Comparison of ENCODE assay signal across 31 cellular contexts in genomic region chr9:120765910-120766309, GRCh38. TPM values are rescaled to one million over a fixed set of nuclear protein-coding genes. Genes with fewer than 3 reads are reported as not detected.
DNase-seq lines count a peak whose midpoint lies in the region; ATAC-seq, FAIRE-seq and TF ChIP-seq lines count a peak whose summit lies in the region.
"Had no signal": no experiment of that assay in that cellular context is flagged by ENCODE, and none has a peak within 500 bp of the region (broad histone marks: within the 10 kb centered on the region; RNA-seq: fewer than 3 reads in every experiment).

No MANE protein-coding gene starts in this region.

- no peak overlapping the region for H3K4me3 ChIP-seq in CD4-positive, alpha-beta memory T cell (ENCODE audit: low read length in 2 of 2)
- H3K4me3 ChIP-seq in mesendoderm (ENCODE audit: low read length), result no peak overlapping the region
- no peak overlapping the region for H3K4me3 ChIP-seq in PC-9
- no peak overlapping the region for H3K4me3 ChIP-seq in kidney (ENCODE audit: low read length in 2 of 2)
- H3K4me3 ChIP-seq: adrenal gland, HAP-1, left ventricle myocardium inferior, psoas muscle, sigmoid colon, transverse colon had no signal

- H3K4me1 ChIP-seq in CD4-positive, alpha-beta memory T cell (ENCODE audit: insufficient read depth, low read length), result no peaks in the 10 kb centered on the region
- H3K4me1 ChIP-seq in mesendoderm (ENCODE audit: control insufficient read depth, low read depth, low read length), result no peaks in the 10 kb centered on the region
- peaks cover 35% of the 10 kb centered on the region for H3K4me1 ChIP-seq in PC-9 (replicated peaks; ENCODE audit: insufficient read depth)
- H3K4me1 ChIP-seq in kidney (ENCODE audit: control insufficient read depth in 1 of 2, insufficient read depth in 1 of 2, low read depth in 1 of 2, low read length in 2 of 2), result no peaks in the 10 kb centered on the region
- H3K4me1 ChIP-seq: HAP-1, psoas muscle, sigmoid colon, transverse colon had no signal

- H3K56ac ChIP-seq in mesendoderm (ENCODE audit: low read length), result no peak overlapping the region

- no peak overlapping the region for H3K23ac ChIP-seq in mesendoderm (ENCODE audit: low read length)

- no peaks in the 10 kb centered on the region; the same call in 1 of the 2 replicates for H4K20me1 ChIP-seq in PC-9 (ENCODE audit: insufficient read depth)

- no peak overlapping the region for H3K4ac ChIP-seq in mesendoderm (ENCODE audit: low read depth, low read length)

- peaks cover 12% of the 10 kb centered on the region for H3K4me1 Mint-ChIP-seq in activated T-cell treated with anti-CD3 and anti-CD28 coated beads, Interleukin-2, amount 50 U/mL, for 72 hours (ENCODE audit: low read depth)
- H3K4me1 Mint-ChIP-seq in CD4-positive, alpha-beta memory T cell, result peaks cover 0 to 7% (median 4%) of the 10 kb centered on the region in 4 donors
- peaks cover 34% of the 10 kb centered on the region for H3K4me1 Mint-ChIP-seq in activated CD8-positive, alpha-beta T cell treated with anti-CD3 and anti-CD28 coated beads, Interleukin-2, amount 10 ng/mL, durations not matched to agents 7 days and 5 days (ENCODE audit: low read depth)

- H2BK15ac ChIP-seq in mesendoderm (replicated peaks; ENCODE audit: low read depth), result no peak overlapping the region

- no peaks in the 10 kb centered on the region for H3K9me3 Mint-ChIP-seq in activated T-cell treated with anti-CD3 and anti-CD28 coated beads, Interleukin-2, amount 50 U/mL, for 72 hours
- no peaks in the 10 kb centered on the region for H3K9me3 Mint-ChIP-seq in CD4-positive, alpha-beta memory T cell
- no peaks in the 10 kb centered on the region for H3K9me3 Mint-ChIP-seq in activated CD8-positive, alpha-beta T cell treated with anti-CD3 and anti-CD28 coated beads, Interleukin-2, amount 10 ng/mL, durations not matched to agents 7 days and 5 days (ENCODE audit: insufficient read depth)
- H3K9me3 Mint-ChIP-seq: dendritic cell treated with granulocyte-macrophage colony-stimulating factor and Interleukin-4, amounts not matched to agents 40 ng/mL and 50 ng/mL, for 4 days had no signal

- H3K4me3 Mint-ChIP-seq in activated T-cell treated with anti-CD3 and anti-CD28 coated beads, Interleukin-2, amount 50 U/mL, for 72 hours, result no peak overlapping the region
- peak overlapping the region in 1 of 8 donors; percentile 66 for H3K4me3 Mint-ChIP-seq in CD4-positive, alpha-beta memory T cell
- no peak overlapping the region for H3K4me3 Mint-ChIP-seq in activated CD8-positive, alpha-beta T cell treated with anti-CD3 and anti-CD28 coated beads, Interleukin-2, amount 10 ng/mL, durations not matched to agents 7 days and 5 days
- H3K4me3 Mint-ChIP-seq: dendritic cell treated with granulocyte-macrophage colony-stimulating factor and Interleukin-4, amounts not matched to agents 40 ng/mL and 50 ng/mL, for 4 days had no signal

- DNase-seq in activated T-cell treated with anti-CD3 and anti-CD28 coated beads, Interleukin-2, amount 50 U/mL, for 72 hours, result no peak
- DNase-seq in activated T-cell treated with anti-CD3 and anti-CD28 coated beads for 4 hours (no peak), mesendoderm (no peak), NCI-H2227 (lab: John Stamatoyannopoulos, UW; ENCODE audit: unreplicated experiment) (no peak), PC-9 (no peak), kidney (no peak)
- DNase-seq in CD4-positive, alpha-beta memory T cell, result no peak
- no peak for DNase-seq in activated CD8-positive, alpha-beta T cell treated with anti-CD3 and anti-CD28 coated beads, Interleukin-2, amount 10 ng/mL, durations not matched to agents 7 days and 5 days
- DNase-seq: activated CD4-positive, alpha-beta T cell treated with anti-CD3 and anti-CD28 coated beads for 48 hours; activated CD8-positive, alpha-beta memory T cell treated with anti-CD3 and anti-CD28 coated beads, Interleukin-2, amount 50 U/mL, for 4 hours; activated effector memory CD4-positive, alpha-beta T cell treated with anti-CD3 and anti-CD28 coated beads, Interleukin-2, amount 50 U/mL, for 16 hours; adrenal gland; COR-L47; head of caudate nucleus; islet precursor cell; Kasumi-1; left ventricle myocardium inferior; NCI-H1436; NCI-H2081 treated with DMSO at 0.1 percent for 48 hours; NCI-H69; psoas muscle; SHP77; sigmoid colon; stimulated activated CD4-positive, alpha-beta T cell treated with anti-CD3 and anti-CD28 coated beads, Interleukin-4, amount 100 ng/mL, for 24 hours; T-helper 9 cell; transverse colon had no signal

- intact Hi-C loops in CD4-positive, alpha-beta memory T cell (cut with micrococcal nuclease), result no loop called here
- intact Hi-C loops in PC-9 (cut with micrococcal nuclease; ENCODE audit: unreplicated experiment), result no loop called here
- intact Hi-C loops in kidney (cut with DNase I), result no loop called here

- H4K8ac ChIP-seq in mesendoderm (ENCODE audit: low read depth, low read length), result no peak overlapping the region

- TF ChIP-seq CTCF in PC-9 (conservative IDR thresholded peaks at IDR 0.05), result no peak
- TF ChIP-seq CTCF in kidney (IDR thresholded peaks at IDR 0.05; ENCODE audit: borderline replicate concordance, extremely low read depth, insufficient read depth), result no peak

- H3K79me1 ChIP-seq in mesendoderm (ENCODE audit: low read length), result peaks cover 2% of the 10 kb centered on the region

- H3K27ac ChIP-seq in CD4-positive, alpha-beta memory T cell (ENCODE audit: low read depth, low read length), result no peak overlapping the region
- H3K27ac ChIP-seq in mesendoderm (ENCODE audit: low read depth, low read length) (peak overlapping the region; percentile 22), PC-9 (no peak overlapping the region), kidney (ENCODE audit: low read depth in 2 of 2, low read length in 2 of 2) (no peak overlapping the region)
- H3K27ac ChIP-seq: adrenal gland, HL-60, left ventricle myocardium inferior, psoas muscle, sigmoid colon, transverse colon had no signal

- H3K9ac ChIP-seq in mesendoderm (ENCODE audit: low read length) (no peak overlapping the region), kidney (ENCODE audit: low read length in 2 of 2) (no peak overlapping the region)

- BruUV-seq in PC-9 (replicated peaks; lab: Mats Ljungman, UMichigan), result no TSS peak

- H3K27ac Mint-ChIP-seq in activated T-cell treated with anti-CD3 and anti-CD28 coated beads, Interleukin-2, amount 50 U/mL, for 72 hours, result peak overlapping the region; percentile 5
- H3K27ac Mint-ChIP-seq in CD4-positive, alpha-beta memory T cell, result peak overlapping the region in 5 of 7 donors; percentile 11 to 81 (median 65)
- H3K27ac Mint-ChIP-seq in activated CD8-positive, alpha-beta T cell treated with anti-CD3 and anti-CD28 coated beads, Interleukin-2, amount 10 ng/mL, durations not matched to agents 7 days and 5 days, result peak overlapping the region; percentile 35
- H3K27ac Mint-ChIP-seq: dendritic cell treated with granulocyte-macrophage colony-stimulating factor and Interleukin-4, amounts not matched to agents 40 ng/mL and 50 ng/mL, for 4 days had no signal

- ATAC-seq in activated T-cell treated with anti-CD3 and anti-CD28 coated beads, Interleukin-2, amount 50 U/mL, for 72 hours (replicated peaks in 1 of 2), result no peak
- ATAC-seq in activated CD8-positive, alpha-beta T cell treated with anti-CD3 and anti-CD28 coated beads, Interleukin-2, amount 10 ng/mL, durations not matched to agents 7 days and 5 days, result no peak
- ATAC-seq: esophagus mucosa, Panc1 had no signal

- CTCF ChIA-PET in CD4-positive, alpha-beta memory T cell (lab: Charles Lee; ENCODE audit: partially characterized antibody), result interaction anchor here (1.2 to 2.5 kb wide), 4 partner anchors 9 to 554 kb away, joined by 3 to 9 read pairs (median 6); no protein-coding TSS in a partner anchor
- CTCF ChIA-PET in activated CD8-positive, alpha-beta T cell treated with anti-CD3 and anti-CD28 coated beads, Interleukin-2, amount 10 ng/mL, durations not matched to agents 7 days and 5 days (lab: Charles Lee), result interaction anchor here (5.6 kb wide), 1 partner anchor 10 kb away, joined by 45 read pairs; no protein-coding TSS in a partner anchor
- CTCF ChIA-PET in PC-9 (lab: Charles Lee), result interaction anchor here (1.2 kb wide), 1 partner anchor 9 kb away, joined by 3 read pairs; no protein-coding TSS in a partner anchor

- H2BK120ac ChIP-seq in mesendoderm (ENCODE audit: low read depth, low read length), result no peak overlapping the region

- H3K27me3 Mint-ChIP-seq in activated T-cell treated with anti-CD3 and anti-CD28 coated beads, Interleukin-2, amount 50 U/mL, for 72 hours (ENCODE audit: low read depth), result no peaks in the 10 kb centered on the region
- H3K27me3 Mint-ChIP-seq in CD4-positive, alpha-beta memory T cell, result no peaks in the 10 kb centered on the region
- H3K27me3 Mint-ChIP-seq in activated CD8-positive, alpha-beta T cell treated with anti-CD3 and anti-CD28 coated beads, Interleukin-2, amount 10 ng/mL, durations not matched to agents 7 days and 5 days (ENCODE audit: low read depth), result no peaks in the 10 kb centered on the region
- H3K27me3 Mint-ChIP-seq: dendritic cell treated with granulocyte-macrophage colony-stimulating factor and Interleukin-4, amounts not matched to agents 40 ng/mL and 50 ng/mL, for 4 days had no signal

- FAIRE-seq in kidney (lab: Jason Lieb, UNC), result no peak

- H4K5ac ChIP-seq in mesendoderm (ENCODE audit: low read length), result no peak overlapping the region

- H2AK5ac ChIP-seq in mesendoderm (ENCODE audit: low read length), result no peak overlapping the region

- no peak overlapping the region for H2AFZ ChIP-seq in PC-9

- H3K18ac ChIP-seq in mesendoderm (ENCODE audit: low read length), result no peak overlapping the region

- H3K36me3 Mint-ChIP-seq in activated T-cell treated with anti-CD3 and anti-CD28 coated beads, Interleukin-2, amount 50 U/mL, for 72 hours (ENCODE audit: insufficient read depth in 2 of 2), result peaks cover 4 to 19% of the 10 kb centered on the region in 2 donors
- peaks cover 42 to 86% of the 10 kb centered on the region in 2 donors for H3K36me3 Mint-ChIP-seq in CD4-positive, alpha-beta memory T cell
- H3K36me3 Mint-ChIP-seq in activated CD8-positive, alpha-beta T cell treated with anti-CD3 and anti-CD28 coated beads, Interleukin-2, amount 10 ng/mL, durations not matched to agents 7 days and 5 days (ENCODE audit: low read depth), result peaks cover 76% of the 10 kb centered on the region

- POLR2A ChIA-PET in CD4-positive, alpha-beta memory T cell (lab: Charles Lee; ENCODE audit: partially characterized antibody), result no interaction called here
- POLR2A ChIA-PET in activated CD8-positive, alpha-beta T cell treated with anti-CD3 and anti-CD28 coated beads, Interleukin-2, amount 10 ng/mL, durations not matched to agents 7 days and 5 days (lab: Charles Lee), result no interaction called here
- POLR2A ChIA-PET in PC-9 (lab: Charles Lee; ENCODE audit: unreplicated experiment), result no interaction called here

- no peaks in the 10 kb centered on the region for H3K9me2 ChIP-seq in PC-9 (ENCODE audit: insufficient read depth)

- no peak overlapping the region for H2BK5ac ChIP-seq in mesendoderm (ENCODE audit: low read length)

- H3K79me2 ChIP-seq in mesendoderm (ENCODE audit: control insufficient read depth, insufficient read depth, low read length) (no peaks in the 10 kb centered on the region), PC-9 (ENCODE audit: low read depth) (no peaks in the 10 kb centered on the region)

- no CpG with 5 or more reads among the region's 1 CpG for WGBS in mesendoderm (ENCODE audit: extremely low coverage, insufficient coverage, low lambda C conversion rate)

- H3K36me3 ChIP-seq in CD4-positive, alpha-beta memory T cell (ENCODE audit: insufficient read depth, low read length), result peaks cover 67% of the 10 kb centered on the region
- H3K36me3 ChIP-seq in mesendoderm (ENCODE audit: control insufficient read depth, insufficient read depth, low read length) (peaks cover 14% of the 10 kb centered on the region), PC-9 (ENCODE audit: low read depth) (peaks cover 28% of the 10 kb centered on the region; the same call in 1 of the 2 replicates), kidney (ENCODE audit: control insufficient read depth in 1 of 2, insufficient read depth in 2 of 2, low read length in 2 of 2) (peaks cover 23 to 43% of the 10 kb centered on the region in 2 donors)

- no peaks in the 10 kb centered on the region for H3K9me3 ChIP-seq in CD4-positive, alpha-beta memory T cell (ENCODE audit: control insufficient read depth in 1 of 2, low read length in 2 of 2)
- H3K9me3 ChIP-seq in PC-9 (ENCODE audit: insufficient read depth, low read depth), result no peaks in the 10 kb centered on the region
- no peaks in the 10 kb centered on the region for H3K9me3 ChIP-seq in kidney (ENCODE audit: control insufficient read depth in 1 of 2, low read length in 2 of 2)
- H3K9me3 ChIP-seq: adrenal gland, HAP-1, left ventricle myocardium inferior, psoas muscle, sigmoid colon, transverse colon had no signal

- no peak overlapping the region for H3K4me2 ChIP-seq in mesendoderm (ENCODE audit: low read length)
- no peak overlapping the region for H3K4me2 ChIP-seq in PC-9

- H3F3A ChIP-seq in PC-9 (ENCODE audit: insufficient read depth, low read depth), result peaks cover 30% of the 10 kb centered on the region

- no peaks in the 10 kb centered on the region for H3K27me3 ChIP-seq in CD4-positive, alpha-beta memory T cell (ENCODE audit: insufficient read depth, low read length)
- H3K27me3 ChIP-seq in mesendoderm (ENCODE audit: insufficient read depth, low read length, poor library complexity), result no peaks in the 10 kb centered on the region
- no peaks in the 10 kb centered on the region for H3K27me3 ChIP-seq in PC-9 (ENCODE audit: insufficient read depth, low read depth)
- H3K27me3 ChIP-seq: adrenal gland, sigmoid colon, transverse colon had no signal

RNA-seq across cellular contexts. Expression of gene FBXW2, which starts 27.3 kb away (rescaled TPM):
- total RNA-seq in activated T-cell treated with anti-CD3 and anti-CD28 coated beads, Interleukin-2, amount 50 U/mL, for 72 hours, result 10 to 100 TPM; 72.6 to 78.5 TPM
- 10 to 100 TPM; 73.7 to 77.8 TPM for total RNA-seq in CD4-positive, alpha-beta memory T cell
- polyA plus RNA-seq in CD4-positive, alpha-beta memory T cell, result 10 to 100 TPM; 40.5 to 45.1 TPM
- 10 to 100 TPM; 90.0 to 90.9 TPM for total RNA-seq in activated CD8-positive, alpha-beta T cell treated with anti-CD3 and anti-CD28 coated beads, Interleukin-2, amount 10 ng/mL, durations not matched to agents 7 days and 5 days
- polyA plus RNA-seq in mesendoderm (2013, experiment 1 of 2), result 30.4 TPM
- polyA plus RNA-seq in mesendoderm (2013, experiment 2 of 2), result 26.8 TPM
- total RNA-seq in PC-9 (2021) (69.6 and 77.7 TPM in 2 replicates), kidney (67.8 TPM)
- 13.8 TPM for polyA plus RNA-seq in kidney (ENCODE audit: insufficient read depth, low read depth, low replicate concordance)

RNA-seq across cellular contexts. Expression of gene MEGF9, which starts 51.6 kb away (rescaled TPM):
- total RNA-seq in activated T-cell treated with anti-CD3 and anti-CD28 coated beads, Interleukin-2, amount 50 U/mL, for 72 hours, result 1 to 10 TPM; 5.5 to 7.4 TPM
- 10 to 100 TPM; 14.2 to 14.9 TPM for total RNA-seq in CD4-positive, alpha-beta memory T cell
- polyA plus RNA-seq in CD4-positive, alpha-beta memory T cell, result 1 to 10 TPM; 5.9 to 6.7 TPM
- total RNA-seq in activated CD8-positive, alpha-beta T cell treated with anti-CD3 and anti-CD28 coated beads, Interleukin-2, amount 10 ng/mL, durations not matched to agents 7 days and 5 days, result 1 to 10 TPM; 6.3 to 6.7 TPM
- polyA plus RNA-seq in mesendoderm (2013, experiment 1 of 2), result 1.4 TPM
- polyA plus RNA-seq in mesendoderm (2013, experiment 2 of 2), result 1.4 TPM
- total RNA-seq in PC-9 (2021) (30.3 and 35.7 TPM in 2 replicates), kidney (20.4 TPM)
- polyA plus RNA-seq in kidney (ENCODE audit: insufficient read depth, low read depth, low replicate concordance), result 12.4 TPM

Comparison
In these comparisons a context has a peak if more than half of its experiments do, and no peak if none do; other contexts are left out.
1. H3K27ac Mint-ChIP-seq: peak in every context shown above with its lines; median percentile 65 in CD4-positive, alpha-beta memory T cell; 35 in activated CD8-positive, alpha-beta T cell treated with anti-CD3 and anti-CD28 coated beads, Interleukin-2, amount 10 ng/mL, durations not matched to agents 7 days and 5 days; 5 in activated T-cell treated with anti-CD3 and anti-CD28 coated beads, Interleukin-2, amount 50 U/mL, for 72 hours.